ENCODE assay signal across 7 cellular contexts in the genomic region with DNA sequence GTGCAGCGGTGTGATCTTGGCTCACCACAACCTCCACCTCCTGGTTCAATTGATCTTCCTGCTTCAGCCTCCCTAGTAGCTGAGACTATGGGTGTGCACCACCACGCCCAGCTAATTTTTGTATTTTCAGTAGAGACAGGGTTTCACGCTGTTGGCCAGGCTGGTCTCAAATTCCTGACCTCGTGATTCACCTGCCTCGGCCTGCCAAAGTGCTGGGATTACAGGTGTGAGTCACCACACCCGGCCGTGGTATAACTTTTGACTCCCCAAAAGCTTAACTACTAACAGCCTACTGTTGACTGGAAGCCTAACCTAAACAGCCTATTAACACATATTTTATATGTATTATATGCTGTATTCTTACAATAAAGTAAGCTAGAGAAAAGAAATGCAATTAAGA.
DNase-seq lines count a peak whose midpoint lies in the region; ATAC-seq and TF ChIP-seq lines count a peak whose summit lies in the region.
"Not testable (repeated sequence)": the region's sequence is repeated elsewhere in the genome, so short reads cannot be mapped to it uniquely, and the experiment has no call there.

No MANE protein-coding gene starts in this region.

- not testable (repeated sequence) for H4K20me1 ChIP-seq in PC-3 (ENCODE audit: low read length)

- H3K4me1 Mint-ChIP-seq in Calu3 (ENCODE audit: low read depth, unreplicated experiment); MCF 10A (ENCODE audit: insufficient read depth, unreplicated experiment): not testable (repeated sequence)

- H3K4me1 ChIP-seq in PC-3 (ENCODE audit: insufficient read depth, low read length); RWPE2 (ENCODE audit: insufficient read depth, poor library complexity, severe bottlenecking); foreskin keratinocyte: not testable (repeated sequence)

- CTCF ChIA-PET in Calu3 (lab: Charles Lee); PC-3 (lab: Charles Lee): not testable (repeated sequence)
- CTCF ChIA-PET in MCF 10A (lab: Yijun Ruan, JAX): interaction anchor here (0.6 to 1.9 kb wide), 2 partner anchors 26 to 835 kb away, joined by 3 to 6 read pairs; no protein-coding TSS in a partner anchor

- peaks cover 12% of the 10 kb centered on the region for H3K9me3 Mint-ChIP-seq in Calu3 (ENCODE audit: low read depth, unreplicated experiment)
- peaks cover 34% of the 10 kb centered on the region for H3K9me3 Mint-ChIP-seq in MCF 10A (ENCODE audit: unreplicated experiment)

- ATAC-seq in PC-3: peak; percentile 57
- ATAC-seq in RWPE2 (ENCODE audit: low read depth): peak; percentile 31; the same call in 1 of the 3 replicates
- peak; percentile 65 for ATAC-seq in foreskin keratinocyte

- not testable (repeated sequence) for BruUV-seq in Calu3 (replicated peaks; lab: Mats Ljungman, UMichigan); PC-3 (replicated peaks; lab: Mats Ljungman, UMichigan); MCF 10A (replicated peaks; lab: Mats Ljungman, UMichigan)

- H3K4me2 ChIP-seq in PC-3 (ENCODE audit: low read length): not testable (repeated sequence)

- not testable (repeated sequence) for H3K27ac ChIP-seq in PC-3 (ENCODE audit: low read length); RWPE2 (ENCODE audit: poor library complexity, severe bottlenecking); foreskin keratinocyte

- POLR2A ChIA-PET in PC-3 (lab: Charles Lee; ENCODE audit: unreplicated experiment); MCF 10A (lab: Yijun Ruan, JAX): not testable (repeated sequence)

- intact Hi-C loops in Calu3 (cut with micrococcal nuclease; ENCODE audit: unreplicated experiment); PC-3 (cut with micrococcal nuclease); MCF 10A (cut with micrococcal nuclease): not testable (repeated sequence)

- not testable (repeated sequence) for H2AFZ ChIP-seq in PC-3 (ENCODE audit: low read length)

- not testable (repeated sequence) for TF ChIP-seq CTCF in Calu3 (IDR thresholded peaks at IDR 0.05; ENCODE audit: unreplicated experiment); PC-3 (conservative IDR thresholded peaks at IDR 0.05; ENCODE audit: low read depth, low read length); RWPE2 (IDR thresholded peaks at IDR 0.05; ENCODE audit: poor library complexity, severe bottlenecking); MCF 10A (IDR thresholded peaks at IDR 0.05; ENCODE audit: unreplicated experiment); epithelial cell of esophagus (IDR thresholded peaks at IDR 0.05; ENCODE audit: insufficient read depth, low read depth, low read length, missing control alignments); foreskin keratinocyte (conservative IDR thresholded peaks at IDR 0.05)

- not testable (repeated sequence) for H3F3A ChIP-seq in PC-3 (ENCODE audit: low read length, unreplicated experiment)

- not testable (repeated sequence) for H3K36me3 Mint-ChIP-seq in Calu3 (ENCODE audit: insufficient read depth, unreplicated experiment); MCF 10A (ENCODE audit: insufficient read depth, unreplicated experiment)

- H3K4me3 Mint-ChIP-seq in Calu3 (ENCODE audit: low read depth, unreplicated experiment); MCF 10A (ENCODE audit: unreplicated experiment): not testable (repeated sequence)

- peaks cover 60% of the 10 kb centered on the region for H3K9me3 ChIP-seq in PC-3 (ENCODE audit: low read length)
- H3K9me3 ChIP-seq in RWPE2 (ENCODE audit: severe bottlenecking): not testable (repeated sequence)

- H3K4me3 ChIP-seq in PC-3 (ENCODE audit: low read length); RWPE2 (ENCODE audit: severe bottlenecking); epithelial cell of esophagus (ENCODE audit: low read length): not testable (repeated sequence)

- DNase-seq in Calu3: peak; percentile 19
- DNase-seq in M059J (ENCODE audit: low read depth): peak; percentile 41
- peak; percentile 52 for DNase-seq in PC-3
- DNase-seq in RWPE2 (ENCODE audit: low spot score): not testable (repeated sequence)
- peak; percentile 60 for DNase-seq in MCF 10A (ENCODE audit: unreplicated experiment)
- peak; percentile 48 for DNase-seq in epithelial cell of esophagus (ENCODE audit: low read depth)
- DNase-seq in foreskin keratinocyte: peak; percentile 28 to 61

- H3K79me2 ChIP-seq in PC-3 (ENCODE audit: low read length): not testable (repeated sequence)

- H3K27me3 Mint-ChIP-seq in Calu3 (ENCODE audit: unreplicated experiment); MCF 10A (ENCODE audit: insufficient read depth, unreplicated experiment): not testable (repeated sequence)

- H3K36me3 ChIP-seq in PC-3 (ENCODE audit: low read depth, low read length): peaks cover 23% of the 10 kb centered on the region; the same call in 1 of the 2 replicates
- H3K36me3 ChIP-seq in RWPE2 (ENCODE audit: low read depth): not testable (repeated sequence)

- not testable (repeated sequence) for H3K9ac ChIP-seq in PC-3 (ENCODE audit: low read length)

- not testable (repeated sequence) for H3K27ac Mint-ChIP-seq in Calu3 (ENCODE audit: unreplicated experiment); MCF 10A (ENCODE audit: low read depth, unreplicated experiment)

- not testable (repeated sequence) for H3K27me3 ChIP-seq in PC-3 (ENCODE audit: low read length); RWPE2 (ENCODE audit: insufficient read depth, poor library complexity, severe bottlenecking); foreskin keratinocyte

- H3K9me2 ChIP-seq in PC-3 (replicated peaks; ENCODE audit: low read length): not testable (repeated sequence)
